ENCODE assay signal across 2 cellular contexts in genomic region chr13:29884671-29885424, GRCh38.
TF ChIP-seq lines count a peak whose summit lies in the region.

No MANE protein-coding gene starts in this region.

TF ChIP-seq in HepG2, 621 proteins besides CTCF, POLR2A, EP300 and RAD21:
- no peak for TF ChIP-seq ZXDC (CRISPR knock-in tag; IDR thresholded peaks at IDR 0.05)
- no peak for TF ChIP-seq GLMP (CRISPR knock-in tag; IDR thresholded peaks at IDR 0.05; ENCODE audit: borderline replicate concordance)
- TF ChIP-seq, protein P1, sequence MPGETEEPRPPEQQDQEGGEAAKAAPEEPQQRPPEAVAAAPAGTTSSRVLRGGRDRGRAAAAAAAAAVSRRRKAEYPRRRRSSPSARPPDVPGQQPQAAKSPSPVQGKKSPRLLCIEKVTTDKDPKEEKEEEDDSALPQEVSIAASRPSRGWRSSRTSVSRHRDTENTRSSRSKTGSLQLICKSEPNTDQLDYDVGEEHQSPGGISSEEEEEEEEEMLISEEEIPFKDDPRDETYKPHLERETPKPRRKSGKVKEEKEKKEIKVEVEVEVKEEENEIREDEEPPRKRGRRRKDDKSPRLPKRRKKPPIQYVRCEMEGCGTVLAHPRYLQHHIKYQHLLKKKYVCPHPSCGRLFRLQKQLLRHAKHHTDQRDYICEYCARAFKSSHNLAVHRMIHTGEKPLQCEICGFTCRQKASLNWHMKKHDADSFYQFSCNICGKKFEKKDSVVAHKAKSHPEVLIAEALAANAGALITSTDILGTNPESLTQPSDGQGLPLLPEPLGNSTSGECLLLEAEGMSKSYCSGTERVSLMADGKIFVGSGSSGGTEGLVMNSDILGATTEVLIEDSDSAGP (CRISPR knock-in tag; IDR thresholded peaks at IDR 0.05; ENCODE audit: borderline replicate concordance) = no peak
- TF ChIP-seq, protein P2, sequence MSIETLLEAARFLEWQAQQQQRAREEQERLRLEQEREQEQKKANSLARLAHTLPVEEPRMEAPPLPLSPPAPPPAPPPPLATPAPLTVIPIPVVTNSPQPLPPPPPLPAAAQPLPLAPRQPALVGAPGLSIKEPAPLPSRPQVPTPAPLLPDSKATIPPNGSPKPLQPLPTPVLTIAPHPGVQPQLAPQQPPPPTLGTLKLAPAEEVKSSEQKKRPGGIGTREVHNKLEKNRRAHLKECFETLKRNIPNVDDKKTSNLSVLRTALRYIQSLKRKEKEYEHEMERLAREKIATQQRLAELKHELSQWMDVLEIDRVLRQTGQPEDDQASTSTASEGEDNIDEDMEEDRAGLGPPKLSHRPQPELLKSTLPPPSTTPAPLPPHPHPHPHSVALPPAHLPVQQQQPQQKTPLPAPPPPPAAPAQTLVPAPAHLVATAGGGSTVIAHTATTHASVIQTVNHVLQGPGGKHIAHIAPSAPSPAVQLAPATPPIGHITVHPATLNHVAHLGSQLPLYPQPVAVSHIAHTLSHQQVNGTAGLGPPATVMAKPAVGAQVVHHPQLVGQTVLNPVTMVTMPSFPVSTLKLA (IDR thresholded peaks at IDR 0.05) = no peak
- no peak for TF ChIP-seq IRX3 (CRISPR knock-in tag; IDR thresholded peaks at IDR 0.05; ENCODE audit: borderline replicate concordance, low read depth)
- no peak for TF ChIP-seq PPARG (CRISPR knock-in tag; conservative IDR thresholded peaks at IDR 0.05)
- no peak for TF ChIP-seq KDM3A (CRISPR knock-in tag; IDR thresholded peaks at IDR 0.05; ENCODE audit: low read depth)
- no peak for TF ChIP-seq RNF219 (CRISPR knock-in tag; IDR thresholded peaks at IDR 0.05)

TF ChIP-seq in GM12891, 5 proteins besides CTCF, POLR2A, EP300 and RAD21:
- TF ChIP-seq PAX5 (IDR thresholded peaks at IDR 0.05; ENCODE audit: insufficient read depth, low read length, severe bottlenecking) (no peak), TAF1 (IDR thresholded peaks at IDR 0.05; ENCODE audit: low read depth, low read length) (no peak), POLR2AphosphoS5 (IDR thresholded peaks at IDR 0.05; ENCODE audit: low read depth, low read length) (no peak), POU2F2 (IDR thresholded peaks at IDR 0.05; ENCODE audit: low read depth, low read length) (no peak), SPI1 (IDR thresholded peaks at IDR 0.05; ENCODE audit: low read depth, low read length) (no peak)
